13 cellular contexts compared by ENCODE assay signal in genomic region chr22:42895541-42895981, GRCh38. TPM values are rescaled to one million over a fixed set of nuclear protein-coding genes. Genes with fewer than 3 reads are reported as not detected.
A peak's percentile ranks its signal among the peaks of the same experiment; 100 is the strongest.
DNase-seq lines count a peak whose midpoint lies in the region; ATAC-seq, FAIRE-seq and TF ChIP-seq lines count a peak whose summit lies in the region.
"Had no signal": no experiment of that assay in that cellular context is flagged by ENCODE, and none has a peak within 500 bp of the region (broad histone marks: within the 10 kb centered on the region; RNA-seq: fewer than 3 reads in every experiment).

No MANE protein-coding gene starts in this region.

- no peak for FAIRE-seq in small intestine (lab: Jason Lieb, UNC)

- no peaks in the 10 kb centered on the region for H3F3A ChIP-seq in GM23338 (replicated peaks; ENCODE audit: low read depth)

- H3K27ac Mint-ChIP-seq in GM23338 = peak overlapping the region; percentile 65; the same call in 1 of the 2 replicates
- peak overlapping the region; percentile 91 for H3K27ac Mint-ChIP-seq in central memory CD8-positive, alpha-beta T cell (ENCODE audit: low read depth)
- peak overlapping the region; percentile 50 to 91 (median 81) for H3K27ac Mint-ChIP-seq in naive thymus-derived CD4-positive, alpha-beta T cell
- H3K27ac Mint-ChIP-seq: type B pancreatic cell had no signal

- H3K79me2 ChIP-seq in GM23338 (replicated peaks; ENCODE audit: insufficient read depth) = peaks cover 33% of the 10 kb centered on the region

- no peaks in the 10 kb centered on the region; the same call in 1 of the 2 replicates for H3K4me1 ChIP-seq in GM23338 (ENCODE audit: insufficient read depth)
- H3K4me1 ChIP-seq in naive thymus-derived CD4-positive, alpha-beta T cell (ENCODE audit: control insufficient read depth in 2 of 2, insufficient read depth in 2 of 2, low read length in 2 of 2) = peaks cover 11 to 23% of the 10 kb centered on the region in 2 donors
- H3K4me1 ChIP-seq in small intestine (ENCODE audit: control insufficient read depth in 2 of 2, insufficient read depth in 1 of 2, low read depth in 1 of 2, low read length in 1 of 2) = peaks cover 0 to 2% of the 10 kb centered on the region in 2 donors

- no peaks in the 10 kb centered on the region for H3K27me3 ChIP-seq in GM23338 (ENCODE audit: insufficient read depth)
- no peaks in the 10 kb centered on the region for H3K27me3 ChIP-seq in naive thymus-derived CD4-positive, alpha-beta T cell (ENCODE audit: control insufficient read depth in 2 of 2, insufficient read depth in 2 of 2, low read length in 2 of 2)
- no peaks in the 10 kb centered on the region for H3K27me3 ChIP-seq in small intestine (ENCODE audit: control insufficient read depth in 2 of 2, insufficient read depth in 2 of 2, low read length in 2 of 2)

- H2AFZ ChIP-seq in GM23338 = no peak overlapping the region

- WGBS in small intestine, 3 donors = 67 to 88% (median 74%) methylated on average over 9 of the region's 9 CpGs

- peaks cover 5% of the 10 kb centered on the region for H3K27me3 Mint-ChIP-seq in GM23338 (ENCODE audit: insufficient read depth, low read depth, poor library complexity)
- H3K27me3 Mint-ChIP-seq in central memory CD8-positive, alpha-beta T cell = no peaks in the 10 kb centered on the region
- H3K27me3 Mint-ChIP-seq in naive thymus-derived CD4-positive, alpha-beta T cell = no peaks in the 10 kb centered on the region
- H3K27me3 Mint-ChIP-seq: type B pancreatic cell had no signal

- H3K9me3 Mint-ChIP-seq in GM23338 = no peaks in the 10 kb centered on the region
- no peaks in the 10 kb centered on the region for H3K9me3 Mint-ChIP-seq in central memory CD8-positive, alpha-beta T cell
- no peaks in the 10 kb centered on the region for H3K9me3 Mint-ChIP-seq in naive thymus-derived CD4-positive, alpha-beta T cell
- H3K9me3 Mint-ChIP-seq: neural crest cell, type B pancreatic cell had no signal

- peaks cover 18% of the 10 kb centered on the region for H4K20me1 ChIP-seq in GM23338 (replicated peaks; ENCODE audit: insufficient read depth)

- H3K9me3 ChIP-seq in naive thymus-derived CD4-positive, alpha-beta T cell (ENCODE audit: control insufficient read depth in 2 of 3, low read length in 3 of 3) = no peaks in the 10 kb centered on the region
- no peaks in the 10 kb centered on the region for H3K9me3 ChIP-seq in small intestine (ENCODE audit: control insufficient read depth, low read depth)

- no peaks in the 10 kb centered on the region for H3K36me3 ChIP-seq in GM23338 (ENCODE audit: insufficient read depth)
- H3K36me3 ChIP-seq in naive thymus-derived CD4-positive, alpha-beta T cell (ENCODE audit: control insufficient read depth in 2 of 3, insufficient read depth in 3 of 3, low read length in 3 of 3) = peaks cover 0 to 25% (median 0%) of the 10 kb centered on the region in 3 experiments
- peaks cover 0 to 2% of the 10 kb centered on the region in 2 donors for H3K36me3 ChIP-seq in small intestine (ENCODE audit: control insufficient read depth in 2 of 2, insufficient read depth in 2 of 2, low read length in 2 of 2)

- peaks cover 5% of the 10 kb centered on the region; the same call in 1 of the 3 replicates for H3K36me3 Mint-ChIP-seq in GM23338 (ENCODE audit: low read depth)
- peaks cover 3% of the 10 kb centered on the region for H3K36me3 Mint-ChIP-seq in central memory CD8-positive, alpha-beta T cell (ENCODE audit: insufficient read depth)
- peaks cover 0 to 6% (median 0%) of the 10 kb centered on the region in 5 donors for H3K36me3 Mint-ChIP-seq in naive thymus-derived CD4-positive, alpha-beta T cell

- no peak for ATAC-seq in GM23338
- no peak for ATAC-seq in central memory CD8-positive, alpha-beta T cell (replicated peaks; ENCODE audit: extremely low read depth, poor library complexity, severe bottlenecking)
- peak; percentile 39 for ATAC-seq in naive thymus-derived CD4-positive, alpha-beta T cell

- H3K4me3 ChIP-seq in GM23338 (no peak overlapping the region), small intestine (ENCODE audit: low read depth in 1 of 2, low read length in 2 of 2) (no peak overlapping the region)
- H3K4me3 ChIP-seq in naive thymus-derived CD4-positive, alpha-beta T cell (ENCODE audit: low read length) = no peak overlapping the region
- H3K4me3 ChIP-seq: SK-N-MC had no signal

- no peak for TF ChIP-seq CTCF in GM23338 (conservative IDR thresholded peaks at IDR 0.05; ENCODE audit: low read depth in 2 of 2)

- peak overlapping the region; percentile 55; the same call in 1 of the 2 replicates for H3K27ac ChIP-seq in GM23338 (ENCODE audit: low read depth)
- peak overlapping the region; percentile 22 for H3K27ac ChIP-seq in naive thymus-derived CD4-positive, alpha-beta T cell (ENCODE audit: low read depth, low read length)
- H3K27ac ChIP-seq in small intestine (ENCODE audit: low read depth in 1 of 2, low read length in 1 of 2) = peak overlapping the region in 1 of 2 donors; percentile 40
- H3K27ac ChIP-seq: SK-N-MC had no signal

- CTCF ChIA-PET in naive thymus-derived CD4-positive, alpha-beta T cell (lab: Charles Lee) = interaction anchor here (1.5 kb wide), 1 partner anchor 138 kb away, joined by 5 read pairs; no protein-coding TSS in a partner anchor

- H3K4me1 Mint-ChIP-seq in GM23338 = peaks cover 32% of the 10 kb centered on the region
- H3K4me1 Mint-ChIP-seq in central memory CD8-positive, alpha-beta T cell = peaks cover 47% of the 10 kb centered on the region
- peaks cover 19 to 57% (median 45%) of the 10 kb centered on the region in 7 donors for H3K4me1 Mint-ChIP-seq in naive thymus-derived CD4-positive, alpha-beta T cell

- intact Hi-C loops in naive thymus-derived CD4-positive, alpha-beta T cell (cut with micrococcal nuclease) = no loop called here

- peak in 8 of 14 donors; percentile 10 to 75 (median 19) for DNase-seq in C1 segment of cervical spinal cord (lab: John Stamatoyannopoulos, UW)
- DNase-seq in GM23338 (ENCODE audit: low spot score) = no peak
- no peak for DNase-seq in central memory CD8-positive, alpha-beta T cell (ENCODE audit: low spot score in 2 of 2)
- no peak for DNase-seq in naive thymus-derived CD4-positive, alpha-beta T cell
- no peak for DNase-seq in activated effector memory CD4-positive, alpha-beta T cell treated with Interleukin-2 at 50 U/mL for 16 hours
- no peak for DNase-seq in small intestine
- no peak for DNase-seq in NCI-H526 treated with DMSO at 0.1 percent for 48 hours (lab: John Stamatoyannopoulos, UW)
- DNase-seq in midbrain (lab: John Stamatoyannopoulos, UW) = no peak
- DNase-seq: activated CD8-positive, alpha-beta memory T cell treated with anti-CD3 and anti-CD28 coated beads, Interleukin-2, amount 50 U/mL, for 48 hours; stimulated activated CD4-positive, alpha-beta T cell treated with anti-CD3 and anti-CD28 coated beads, Interleukin-4, amount 100 ng/mL, for 4 hours had no signal

- POLR2A ChIA-PET in naive thymus-derived CD4-positive, alpha-beta T cell (lab: Charles Lee) = interaction anchor here (1.0 to 1.4 kb wide), 2 partner anchors 9 to 120 kb away, joined by 4 to 5 read pairs; partner anchors contain the start of gene PACSIN2

- H3K4me2 ChIP-seq in GM23338 = no peak overlapping the region

- H3K9me2 ChIP-seq in GM23338 (ENCODE audit: insufficient read depth) = no peaks in the 10 kb centered on the region

- H3K4me3 Mint-ChIP-seq in GM23338 = no peak overlapping the region
- peak overlapping the region; percentile 74 for H3K4me3 Mint-ChIP-seq in central memory CD8-positive, alpha-beta T cell
- peak overlapping the region in 6 of 10 donors; percentile 0 to 68 (median 43) for H3K4me3 Mint-ChIP-seq in naive thymus-derived CD4-positive, alpha-beta T cell
- H3K4me3 Mint-ChIP-seq: neural crest cell, type B pancreatic cell had no signal

TF ChIP-seq in GM23338, 12 proteins besides CTCF, POLR2A, EP300 and RAD21:
- TF ChIP-seq EZH2phosphoT487 (IDR thresholded peaks at IDR 0.05; ENCODE audit: unreplicated experiment) = no peak
- no peak for TF ChIP-seq JUNB (IDR thresholded peaks at IDR 0.05; ENCODE audit: unreplicated experiment)
- TF ChIP-seq REST (IDR thresholded peaks at IDR 0.05; ENCODE audit: unreplicated experiment) = no peak
- no peak for TF ChIP-seq CREB1 (CRISPR knock-in tag; IDR thresholded peaks at IDR 0.05; ENCODE audit: low read depth)
- TF ChIP-seq, protein P1, sequence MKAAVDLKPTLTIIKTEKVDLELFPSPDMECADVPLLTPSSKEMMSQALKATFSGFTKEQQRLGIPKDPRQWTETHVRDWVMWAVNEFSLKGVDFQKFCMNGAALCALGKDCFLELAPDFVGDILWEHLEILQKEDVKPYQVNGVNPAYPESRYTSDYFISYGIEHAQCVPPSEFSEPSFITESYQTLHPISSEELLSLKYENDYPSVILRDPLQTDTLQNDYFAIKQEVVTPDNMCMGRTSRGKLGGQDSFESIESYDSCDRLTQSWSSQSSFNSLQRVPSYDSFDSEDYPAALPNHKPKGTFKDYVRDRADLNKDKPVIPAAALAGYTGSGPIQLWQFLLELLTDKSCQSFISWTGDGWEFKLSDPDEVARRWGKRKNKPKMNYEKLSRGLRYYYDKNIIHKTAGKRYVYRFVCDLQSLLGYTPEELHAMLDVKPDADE (IDR thresholded peaks at IDR 0.05) = no peak
TF ChIP-seq in GM23338: peak in this region for 0.

RNA-seq across cellular contexts. Expression of gene ARFGAP3, which starts 38.5 kb away (rescaled TPM):
- 17.7 and 19.1 TPM in 2 replicates for total RNA-seq in GM23338 (2014; rRNA removed; shearing (Covaris generic))
- polyA plus RNA-seq in GM23338 (2016; fragmentation: Nextera tagmentation; extraction: Ambion mirVana) = 13.0 and 14.8 TPM in 2 replicates
- total RNA-seq in naive thymus-derived CD4-positive, alpha-beta T cell = 10 to 100 TPM; 22.9 to 38.4 (median 31.0) TPM
- 10 to 100 TPM; 26.1 to 28.5 TPM for polyA plus RNA-seq in naive thymus-derived CD4-positive, alpha-beta T cell
- 10 to 100 TPM; 29.1 to 59.2 (median 47.0) TPM for polyA plus RNA-seq in small intestine

Comparison
In these comparisons a context has a peak if more than half of its experiments do, and no peak if none do; other contexts are left out.
1. DNase-seq: peak in C1 segment of cervical spinal cord (8 of 14); none in GM23338 (single experiment), central memory CD8-positive, alpha-beta T cell (0 of 2), naive thymus-derived CD4-positive, alpha-beta T cell (0 of 9), activated effector memory CD4-positive, alpha-beta T cell treated with Interleukin-2 at 50 U/mL for 16 hours (single experiment), small intestine (single experiment), NCI-H526 treated with DMSO at 0.1 percent for 48 hours (single experiment) and midbrain (single experiment).
2. Peak in every context shown above with its lines, with median percentiles within 50 percentile points of each other: H3K27ac Mint-ChIP-seq.